Comparison of ENCODE assay signal across 34 cellular contexts in the genomic region with DNA sequence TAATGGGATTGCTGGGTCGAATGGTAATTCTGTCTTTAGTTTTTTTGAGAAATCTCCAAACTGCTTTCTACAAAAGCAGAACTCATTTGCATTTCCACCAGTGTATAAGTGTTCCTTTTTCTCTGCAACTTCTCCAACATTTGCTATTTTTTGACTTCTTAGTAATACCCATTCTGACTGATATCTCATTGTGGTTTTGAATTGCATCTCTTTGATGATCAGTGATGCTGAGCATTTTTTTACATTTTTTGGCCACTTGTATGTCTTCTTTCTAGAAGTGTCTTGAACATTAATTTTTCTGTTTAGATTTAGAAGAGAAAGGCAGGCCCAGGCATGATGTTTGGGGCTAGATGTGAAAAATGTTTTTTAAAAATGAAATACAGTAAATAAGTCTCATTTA.
"Had no signal": no experiment of that assay in that cellular context is flagged by ENCODE, and none has a peak within 500 bp of the region (broad histone marks: within the 10 kb centered on the region; RNA-seq: fewer than 3 reads in every experiment).

No MANE protein-coding gene starts in this region.

- ATAC-seq: activated CD8-positive, alpha-beta memory T cell treated with anti-CD3 and anti-CD28 coated beads, Interleukin-2, amount 10 ng/mL, durations not matched to agents 7 days and 5 days; PC-3; SK-N-SH treated with all-trans-retinoic acid at 6 μM for 48 hours had no signal

- H3K4me1 Mint-ChIP-seq: activated CD4-positive, alpha-beta memory T cell treated with anti-CD3 and anti-CD28 coated beads, Interleukin-2, amount 10 ng/mL, durations not matched to agents 7 days and 5 days; activated CD8-positive, alpha-beta memory T cell treated with anti-CD3 and anti-CD28 coated beads, Interleukin-2, amount 10 ng/mL, durations not matched to agents 7 days and 5 days; activated naive CD4-positive, alpha-beta T cell treated with anti-CD3 and anti-CD28 coated beads, Interleukin-2, amount 10 ng/mL, durations not matched to agents 7 days and 5 days; activated naive CD8-positive, alpha-beta T cell treated with anti-CD3 and anti-CD28 coated beads for 36 hours had no signal

- H3K9me3 Mint-ChIP-seq: activated CD4-positive, alpha-beta memory T cell treated with anti-CD3 and anti-CD28 coated beads, Interleukin-2, amount 10 ng/mL, durations not matched to agents 7 days and 5 days; activated naive CD4-positive, alpha-beta T cell treated with anti-CD3 and anti-CD28 coated beads, Interleukin-2, amount 10 ng/mL, durations not matched to agents 7 days and 5 days; activated naive CD8-positive, alpha-beta T cell treated with anti-CD3 and anti-CD28 coated beads for 36 hours had no signal

- DNase-seq: activated CD4-positive, alpha-beta memory T cell treated with anti-CD3 and anti-CD28 coated beads, Interleukin-2, amount 10 ng/mL, durations not matched to agents 7 days and 5 days; activated CD4-positive, alpha-beta T cell treated with anti-CD3 and anti-CD28 coated beads for 1 hour; activated CD4-positive, alpha-beta T cell treated with anti-CD3 and anti-CD28 coated beads for 48 hours; activated CD4-positive, CD25-positive, alpha-beta regulatory T cell; activated CD8-positive, alpha-beta memory T cell treated with anti-CD3 and anti-CD28 coated beads for 24 hours; activated CD8-positive, alpha-beta memory T cell treated with anti-CD3 and anti-CD28 coated beads, Interleukin-2, amount 10 ng/mL, durations not matched to agents 7 days and 5 days; activated CD8-positive, alpha-beta memory T cell treated with anti-CD3 and anti-CD28 coated beads, Interleukin-2, amount 50 U/mL, for 48 hours; activated effector memory CD4-positive, alpha-beta T cell treated with Interleukin-2 at 50 U/mL for 16 hours; activated naive CD4-positive, alpha-beta T cell treated with anti-CD3 and anti-CD28 coated beads, Interleukin-2, amount 10 ng/mL, durations not matched to agents 7 days and 5 days; activated naive CD8-positive, alpha-beta T cell treated with anti-CD3 and anti-CD28 coated beads for 36 hours; activated T-cell treated with anti-CD3 and anti-CD28 coated beads, Interleukin-2, amount 50 U/mL, for 48 hours; amniotic stem cell; aorta; brain microvascular endothelial cell; central memory CD4-positive, alpha-beta T cell; MG63; NCI-H1092 treated with DMSO at 0.1 percent for 48 hours; NCI-H1417; NCI-H146; NCI-H187; NCI-H2029 treated with DMSO at 0.1 percent for 48 hours; NCI-H2107; NCI-H2171; NCI-H446 treated with DMSO at 0.1 percent for 48 hours; NCI-H524 treated with DMSO at 0.1 percent for 48 hours; PC-3; Peyer's patch; RPMI8226; SIG-M5; SW 1271; T-helper 1 cell; T-helper 9 cell; WERI-Rb-1 had no signal

- H3K27ac Mint-ChIP-seq: activated CD4-positive, alpha-beta memory T cell treated with anti-CD3 and anti-CD28 coated beads, Interleukin-2, amount 10 ng/mL, durations not matched to agents 7 days and 5 days; activated CD8-positive, alpha-beta memory T cell treated with anti-CD3 and anti-CD28 coated beads, Interleukin-2, amount 10 ng/mL, durations not matched to agents 7 days and 5 days; activated naive CD4-positive, alpha-beta T cell treated with anti-CD3 and anti-CD28 coated beads, Interleukin-2, amount 10 ng/mL, durations not matched to agents 7 days and 5 days; activated naive CD8-positive, alpha-beta T cell treated with anti-CD3 and anti-CD28 coated beads for 36 hours had no signal

- H3K4me3 Mint-ChIP-seq: activated CD4-positive, alpha-beta memory T cell treated with anti-CD3 and anti-CD28 coated beads, Interleukin-2, amount 10 ng/mL, durations not matched to agents 7 days and 5 days; activated CD8-positive, alpha-beta memory T cell treated with anti-CD3 and anti-CD28 coated beads, Interleukin-2, amount 10 ng/mL, durations not matched to agents 7 days and 5 days; activated naive CD4-positive, alpha-beta T cell treated with anti-CD3 and anti-CD28 coated beads, Interleukin-2, amount 10 ng/mL, durations not matched to agents 7 days and 5 days; activated naive CD8-positive, alpha-beta T cell treated with anti-CD3 and anti-CD28 coated beads for 36 hours had no signal

- H3K36me3 Mint-ChIP-seq: activated CD8-positive, alpha-beta memory T cell treated with anti-CD3 and anti-CD28 coated beads, Interleukin-2, amount 10 ng/mL, durations not matched to agents 7 days and 5 days; activated naive CD4-positive, alpha-beta T cell treated with anti-CD3 and anti-CD28 coated beads, Interleukin-2, amount 10 ng/mL, durations not matched to agents 7 days and 5 days; activated naive CD8-positive, alpha-beta T cell treated with anti-CD3 and anti-CD28 coated beads for 36 hours had no signal

- H3K27me3 Mint-ChIP-seq: activated CD4-positive, alpha-beta memory T cell treated with anti-CD3 and anti-CD28 coated beads, Interleukin-2, amount 10 ng/mL, durations not matched to agents 7 days and 5 days; activated naive CD4-positive, alpha-beta T cell treated with anti-CD3 and anti-CD28 coated beads, Interleukin-2, amount 10 ng/mL, durations not matched to agents 7 days and 5 days had no signal
